ENCODE assay signal across 9 cellular contexts in the genomic region with DNA sequence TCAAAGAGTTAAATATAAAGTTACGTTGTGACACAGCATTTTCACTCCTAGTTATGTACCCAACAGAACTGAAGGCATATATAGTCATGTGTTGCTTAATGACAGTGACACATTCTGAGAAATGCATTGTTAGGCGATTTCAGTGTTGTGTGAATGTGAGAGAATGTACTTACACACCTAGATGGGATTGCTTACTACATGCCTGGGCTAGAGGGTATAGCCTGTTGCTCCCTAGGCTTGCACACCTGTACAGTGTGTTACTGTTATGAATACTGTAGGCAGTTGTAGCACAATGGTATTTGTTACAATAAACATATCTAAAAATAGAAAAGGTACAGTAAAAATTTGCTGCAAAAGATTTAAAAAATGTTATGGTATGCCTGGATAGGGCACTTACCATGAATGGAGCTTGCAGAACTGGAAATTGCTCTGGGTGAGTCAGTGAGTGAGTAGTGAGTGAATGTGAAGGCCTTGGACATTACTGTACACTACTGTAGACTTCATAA.
A peak's percentile ranks its signal among the peaks of the same experiment; 100 is the strongest.
DNase-seq lines count a peak whose midpoint lies in the region; ATAC-seq and TF ChIP-seq lines count a peak whose summit lies in the region.
"Had no signal": no experiment of that assay in that cellular context is flagged by ENCODE, and none has a peak within 500 bp of the region (broad histone marks: within the 10 kb centered on the region; RNA-seq: fewer than 3 reads in every experiment).

No MANE protein-coding gene starts in this region.

- no peak overlapping the region for H3K4me3 ChIP-seq in left lung

- H3K27ac ChIP-seq in left lung: peak overlapping the region in 1 of 2 donors; percentile 33

- no peaks in the 10 kb centered on the region for H3K27me3 ChIP-seq in left lung

- no peak overlapping the region for H3K27ac Mint-ChIP-seq in activated T-helper 1 cell treated with anti-CD3 and anti-CD28 coated beads, Interleukin-12 subunit alpha, Interleukin-12 subunit beta, Interleukin-2, Interleukin-4 antibody, amounts not matched to agents 30 ng/mL and 10 ng/mL and 1 ng/mL, durations not matched to agents 14 hours and 24 hours and 36 hours
- H3K27ac Mint-ChIP-seq: nephron had no signal

- no peak overlapping the region for H3K4me3 Mint-ChIP-seq in activated T-helper 1 cell treated with anti-CD3 and anti-CD28 coated beads, Interleukin-12 subunit alpha, Interleukin-12 subunit beta, Interleukin-2, Interleukin-4 antibody, amounts not matched to agents 30 ng/mL and 10 ng/mL and 1 ng/mL, durations not matched to agents 14 hours and 24 hours and 36 hours
- H3K4me3 Mint-ChIP-seq: nephron had no signal

- no peaks in the 10 kb centered on the region for H3K36me3 Mint-ChIP-seq in activated T-helper 1 cell treated with anti-CD3 and anti-CD28 coated beads, Interleukin-12 subunit alpha, Interleukin-12 subunit beta, Interleukin-2, Interleukin-4 antibody, amounts not matched to agents 30 ng/mL and 10 ng/mL and 1 ng/mL, durations not matched to agents 14 hours and 24 hours and 36 hours (ENCODE audit: low read depth)

- no peaks in the 10 kb centered on the region for H3K9me3 Mint-ChIP-seq in activated T-helper 1 cell treated with anti-CD3 and anti-CD28 coated beads, Interleukin-12 subunit alpha, Interleukin-12 subunit beta, Interleukin-2, Interleukin-4 antibody, amounts not matched to agents 30 ng/mL and 10 ng/mL and 1 ng/mL, durations not matched to agents 14 hours and 24 hours and 36 hours
- H3K9me3 Mint-ChIP-seq: nephron had no signal

- H3K36me3 ChIP-seq in left lung: no peaks in the 10 kb centered on the region

- H3K27me3 Mint-ChIP-seq in activated T-helper 1 cell treated with anti-CD3 and anti-CD28 coated beads, Interleukin-12 subunit alpha, Interleukin-12 subunit beta, Interleukin-2, Interleukin-4 antibody, amounts not matched to agents 30 ng/mL and 10 ng/mL and 1 ng/mL, durations not matched to agents 14 hours and 24 hours and 36 hours (ENCODE audit: insufficient read depth): no peaks in the 10 kb centered on the region

- DNase-seq in RKO (ENCODE audit: low spot score): peak; percentile 85
- DNase-seq in left lung: no peak
- DNase-seq in activated T-helper 1 cell treated with anti-CD3 and anti-CD28 coated beads, Interleukin-12 subunit alpha, Interleukin-12 subunit beta, Interleukin-2, Interleukin-4 antibody, amounts not matched to agents 30 ng/mL and 10 ng/mL and 1 ng/mL, durations not matched to agents 14 hours and 24 hours and 36 hours (ENCODE audit: low spot score): no peak
- DNase-seq in NCI-H524 (lab: John Stamatoyannopoulos, UW): no peak
- no peak for DNase-seq in Ammon's horn (ENCODE audit: low spot score)
- DNase-seq in NCI-H187 treated with DMSO at 0.1 percent for 48 hours (lab: John Stamatoyannopoulos, UW): no peak

- no peak for TF ChIP-seq CTCF in left lung (IDR thresholded peaks at IDR 0.05)

- ATAC-seq in GM18519 (IDR thresholded peaks at IDR 0.05; ENCODE audit: low FRiP score, unreplicated experiment): peak; percentile 95
- peak; percentile 67 for ATAC-seq in HG03060 (IDR thresholded peaks at IDR 0.05; ENCODE audit: low read depth, unreplicated experiment)
- peak; percentile 39 for ATAC-seq in left lung

- H3K4me1 ChIP-seq in left lung: peaks cover 0 to 8% of the 10 kb centered on the region in 2 donors

- peaks cover 5% of the 10 kb centered on the region for H3K4me1 Mint-ChIP-seq in activated T-helper 1 cell treated with anti-CD3 and anti-CD28 coated beads, Interleukin-12 subunit alpha, Interleukin-12 subunit beta, Interleukin-2, Interleukin-4 antibody, amounts not matched to agents 30 ng/mL and 10 ng/mL and 1 ng/mL, durations not matched to agents 14 hours and 24 hours and 36 hours (ENCODE audit: low read depth)
- H3K4me1 Mint-ChIP-seq: nephron had no signal

- H3K9me3 ChIP-seq in left lung: no peaks in the 10 kb centered on the region

- intact Hi-C loops in left lung (cut with DNase I): no loop called here
- intact Hi-C loops in activated T-helper 1 cell treated with anti-CD3 and anti-CD28 coated beads, Interleukin-12 subunit alpha, Interleukin-12 subunit beta, Interleukin-2, Interleukin-4 antibody, amounts not matched to agents 30 ng/mL and 10 ng/mL and 1 ng/mL, durations not matched to agents 14 hours and 24 hours and 36 hours (cut with micrococcal nuclease): no loop called here

Comparison
In these comparisons a context has a peak if more than half of its experiments do, and no peak if none do; other contexts are left out.
1. ATAC-seq: peak in every context shown above with its lines; median percentile 95 in GM18519; 67 in HG03060; 39 in left lung.